In the genomic region with DNA sequence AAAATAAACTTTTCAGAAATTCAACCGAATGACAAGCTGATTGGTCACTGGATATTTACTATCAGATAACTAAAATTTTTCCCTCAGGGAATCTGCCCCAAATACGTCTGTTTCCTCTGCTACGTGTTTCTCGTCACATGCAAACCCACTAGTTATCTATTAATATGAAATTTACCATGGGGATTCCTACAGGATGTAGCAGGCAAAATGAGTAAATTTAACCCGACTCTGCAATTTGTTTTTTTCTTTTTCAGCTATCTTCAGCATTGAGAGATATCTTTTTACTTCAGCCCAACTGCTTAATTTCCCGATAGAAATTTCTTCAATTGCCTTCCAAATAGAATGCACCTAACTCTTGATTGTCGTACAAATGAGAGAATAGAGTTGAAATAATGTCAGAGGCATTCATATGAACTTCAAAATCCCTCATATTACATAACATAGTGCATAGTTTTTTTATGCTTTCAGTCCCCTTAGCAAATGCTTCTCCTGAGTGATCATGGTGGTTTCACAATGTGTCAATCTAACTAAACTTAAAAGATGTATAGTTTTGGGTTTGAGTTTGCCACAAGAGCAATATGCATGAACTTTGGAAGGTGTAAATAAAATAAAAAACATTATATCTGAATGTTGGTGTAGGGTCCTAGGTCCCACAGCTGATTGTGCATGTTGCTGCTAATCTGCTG, we compare ENCODE assay signal across 30 cellular contexts.
"Had no signal": no experiment of that assay in that cellular context is flagged by ENCODE, and none has a peak within 500 bp of the region (broad histone marks: within the 10 kb centered on the region; RNA-seq: fewer than 3 reads in every experiment).

No MANE protein-coding gene starts in this region.

- DNase-seq: naive thymus-derived CD8-positive, alpha-beta T cell; nephron progenitor cell; nucleus accumbens; ovary; posterior cingulate gyrus; psoas muscle; right cardiac atrium; spleen; stimulated activated CD4-positive, alpha-beta T cell treated with anti-CD3 and anti-CD28 coated beads, Interleukin-12 subunit alpha, Interleukin-12 subunit beta, amount 100 ng/mL, for 4 hours; stimulated activated CD4-positive, alpha-beta T cell treated with anti-CD3 and anti-CD28 coated beads, Interleukin-1b, Interleukin-23, amount 100 ng/mL, for 48 hours; stimulated activated CD4-positive, alpha-beta T cell treated with anti-CD3 and anti-CD28 coated beads, Interleukin-4, amount 100 ng/mL, for 1 hour; stimulated activated CD4-positive, alpha-beta T cell treated with anti-CD3 and anti-CD28 coated beads, Interleukin-4, amount 100 ng/mL, for 4 hours; stimulated activated CD8-positive, alpha-beta memory T cell treated with anti-CD3 and anti-CD28 coated beads, Interleukin-4, amount 100 ng/mL, for 48 hours; stimulated activated naive CD4-positive, alpha-beta T cell; stimulated activated naive CD8-positive, alpha-beta T cell treated with anti-CD3 and anti-CD28 coated beads, Interleukin-15, amount 100 ng/mL, for 72 hours; stimulated activated naive CD8-positive, alpha-beta T cell treated with anti-CD3 and anti-CD28 coated beads, Interleukin-15, Interleukin-2, amounts not matched to agents 100 U/mL and 50 U/mL, for 24 hours; substantia nigra; testis; tibial artery; transverse colon; upper lobe of right lung; uterus had no signal

- H3K9ac ChIP-seq: parathyroid adenoma had no signal

- ATAC-seq: naive thymus-derived CD8-positive, alpha-beta T cell; natural killer cell treated with Interleukin-12 subunit alpha and Interleukin-12 subunit beta and Interleukin-15 and Interleukin-18, amount 100 ng/mL, for 72 hours; psoas muscle; right cardiac atrium; sciatic nerve; stimulated activated memory B cell treated with anti-CD40 and anti-IgM and Interleukin-4, amounts not matched to agents 10 μg/mL and 1 μg/mL and 100 μg/mL, for 72 hours; stimulated activated naive CD8-positive, alpha-beta T cell treated with anti-CD3 and anti-CD28 coated beads, Interleukin-15, amount 100 ng/mL, for 72 hours; stimulated activated naive CD8-positive, alpha-beta T cell treated with anti-CD3 and anti-CD28 coated beads, Interleukin-15, Interleukin-2, amounts not matched to agents 100 U/mL and 50 U/mL, for 24 hours; upper lobe of right lung had no signal

- H3K4me2 ChIP-seq: smooth muscle cell had no signal

- H3K9me3 ChIP-seq: neutrophil, ovary, suprapubic skin, testis, transverse colon, upper lobe of right lung, uterus had no signal

- H2AFZ ChIP-seq: parathyroid adenoma had no signal

- H3K4me3 ChIP-seq: ovary, psoas muscle, skin epidermis, smooth muscle cell, spleen, suprapubic skin, testis, tibial artery, transverse colon, upper lobe of right lung, uterus had no signal

- H3K79me2 ChIP-seq: parathyroid adenoma had no signal

- H3K27ac ChIP-seq: neutrophil, ovary, parathyroid adenoma, psoas muscle, skin epidermis, spleen, suprapubic skin, testis, tibial artery, transverse colon, upper lobe of right lung, uterus had no signal

- H3K4me1 ChIP-seq: parathyroid adenoma, psoas muscle, spleen, suprapubic skin, testis, tibial artery, transverse colon, upper lobe of right lung, uterus had no signal

- H3K27me3 ChIP-seq: neutrophil, ovary, spleen, suprapubic skin, testis, tibial artery, transverse colon, upper lobe of right lung, uterus had no signal

- H3K36me3 ChIP-seq: neutrophil, ovary, spleen, suprapubic skin, tibial artery, transverse colon, upper lobe of right lung, uterus had no signal
